20 cellular contexts compared by ENCODE assay signal in genomic region chr2:196372811-196373664, GRCh38.
A peak's percentile ranks its signal among the peaks of the same experiment; 100 is the strongest.
DNase-seq lines count a peak whose midpoint lies in the region; ATAC-seq, FAIRE-seq and TF ChIP-seq lines count a peak whose summit lies in the region.
"Had no signal": no experiment of that assay in that cellular context is flagged by ENCODE, and none has a peak within 500 bp of the region (broad histone marks: within the 10 kb centered on the region; RNA-seq: fewer than 3 reads in every experiment).

No MANE protein-coding gene starts in this region.

- no peak overlapping the region for H3K9ac ChIP-seq in astrocyte (ENCODE audit: low read length)

- peak; percentile 24 for DNase-seq in astrocyte (ENCODE audit: low read depth)
- peak; percentile 11 for DNase-seq in fibroblast of peridontal ligament (ENCODE audit: extremely low read depth)
- no peak for DNase-seq in lower lobe of right lung
- peak; percentile 35 for DNase-seq in testis
- DNase-seq in NCI-H69 (lab: John Stamatoyannopoulos, UW), result no peak
- DNase-seq in KG1 (lab: John Stamatoyannopoulos, UW), result no peak
- DNase-seq: anterior cingulate cortex, Calu3, midbrain, NCI-H187, NCI-H446 treated with DMSO at 0.1 percent for 48 hours, small intestine, SW 1271 had no signal

- peak; percentile 41 for FAIRE-seq in astrocyte (lab: Jason Lieb, UNC)
- FAIRE-seq: HTR-8/SVneo, small intestine had no signal

- H3K9me3 ChIP-seq in astrocyte (ENCODE audit: insufficient read depth, low read depth, low read length) (no peaks in the 10 kb centered on the region), lower lobe of right lung (peaks cover 4% of the 10 kb centered on the region), testis (no peaks in the 10 kb centered on the region)
- H3K9me3 ChIP-seq: HAP-1, neutrophil had no signal

- no peaks in the 10 kb centered on the region for H4K20me1 ChIP-seq in astrocyte (ENCODE audit: insufficient read depth, low read length)

- H3K4me3 ChIP-seq in astrocyte (ENCODE audit: insufficient read depth, low read depth, low read length), result no peak overlapping the region
- H3K4me3 ChIP-seq in lower lobe of right lung, result no peak overlapping the region
- H3K4me3 ChIP-seq in testis, result no peak overlapping the region
- H3K4me3 ChIP-seq: HAP-1 had no signal

- intact Hi-C loops in lower lobe of right lung (cut with DNase I), result no loop called here
- intact Hi-C loops in testis (cut with DNase I; ENCODE audit: low total_unique reads), result no loop called here

- H3K27ac ChIP-seq in astrocyte (ENCODE audit: low read depth, low read length) (no peak overlapping the region), lower lobe of right lung (peak overlapping the region; percentile 4), testis (peak overlapping the region; percentile 34 to 44)
- H3K27ac ChIP-seq: neutrophil had no signal

- no peaks in the 10 kb centered on the region for H3K36me3 ChIP-seq in astrocyte (ENCODE audit: insufficient read depth, low read length)
- H3K36me3 ChIP-seq in lower lobe of right lung, result no peaks in the 10 kb centered on the region
- no peaks in the 10 kb centered on the region for H3K36me3 ChIP-seq in testis (ENCODE audit: low read depth, missing control alignments)
- H3K36me3 ChIP-seq: HAP-1, neutrophil had no signal

- no peak overlapping the region for H3K27ac Mint-ChIP-seq in astrocyte (ENCODE audit: unreplicated experiment)
- H3K27ac Mint-ChIP-seq: activated T-helper 1 cell treated with anti-CD3 and anti-CD28 coated beads, Interleukin-12 subunit alpha, Interleukin-12 subunit beta, Interleukin-2, Interleukin-4 antibody, amounts not matched to agents 30 ng/mL and 10 ng/mL and 1 ng/mL, durations not matched to agents 14 hours and 24 hours and 36 hours; stimulated activated memory B cell treated with anti-CD40 and anti-IgM and Interleukin-4, amounts not matched to agents 10 μg/mL and 1 μg/mL and 100 μg/mL, for 72 hours had no signal

- H3K36me3 Mint-ChIP-seq in astrocyte (ENCODE audit: low read depth, unreplicated experiment), result no peaks in the 10 kb centered on the region

- no peaks in the 10 kb centered on the region for H3K79me2 ChIP-seq in astrocyte (ENCODE audit: insufficient read depth, low read length)

- H3K9me3 Mint-ChIP-seq in astrocyte (ENCODE audit: unreplicated experiment), result peaks cover 12% of the 10 kb centered on the region

- no peak for ATAC-seq in lower lobe of right lung
- no peak for ATAC-seq in activated CD4-positive, CD25-positive, alpha-beta regulatory T cell treated with anti-CD3 and anti-CD28 coated beads, Interleukin-2, amount 50 U/mL, for 24 hours
- ATAC-seq: stimulated activated memory B cell treated with anti-CD40 and anti-IgM and Interleukin-4, amounts not matched to agents 10 μg/mL and 1 μg/mL and 100 μg/mL, for 72 hours had no signal

- no peak overlapping the region for H2AFZ ChIP-seq in astrocyte (ENCODE audit: low read depth, low read length)

- H3K27me3 ChIP-seq in astrocyte (ENCODE audit: insufficient read depth, low read length) (no peaks in the 10 kb centered on the region), lower lobe of right lung (ENCODE audit: low read depth) (no peaks in the 10 kb centered on the region), testis (no peaks in the 10 kb centered on the region)
- H3K27me3 ChIP-seq: dorsolateral prefrontal cortex, neutrophil had no signal

- TF ChIP-seq POLR2A in testis (IDR thresholded peaks at IDR 0.05), result no peak

- peaks cover 6% of the 10 kb centered on the region for H3K4me1 Mint-ChIP-seq in astrocyte (ENCODE audit: low read depth, unreplicated experiment)

- no peak for TF ChIP-seq CTCF in astrocyte (IDR thresholded peaks at IDR 0.05; ENCODE audit: insufficient read depth, low read depth, low read length)
- no peak for TF ChIP-seq CTCF in lower lobe of right lung (IDR thresholded peaks at IDR 0.05)
- no peak for TF ChIP-seq CTCF in testis (IDR thresholded peaks at IDR 0.05)

- no peak overlapping the region for H3K4me2 ChIP-seq in astrocyte (ENCODE audit: low read length)

- H3K4me3 Mint-ChIP-seq in astrocyte (ENCODE audit: unreplicated experiment), result no peak overlapping the region
- H3K4me3 Mint-ChIP-seq: activated T-helper 1 cell treated with anti-CD3 and anti-CD28 coated beads, Interleukin-12 subunit alpha, Interleukin-12 subunit beta, Interleukin-2, Interleukin-4 antibody, amounts not matched to agents 30 ng/mL and 10 ng/mL and 1 ng/mL, durations not matched to agents 14 hours and 24 hours and 36 hours; stimulated activated memory B cell treated with anti-CD40 and anti-IgM and Interleukin-4, amounts not matched to agents 10 μg/mL and 1 μg/mL and 100 μg/mL, for 72 hours had no signal

- 23 to 35% methylated on average over 6 of the region's 6 CpGs for WGBS in testis, 2 donors

- H3K27me3 Mint-ChIP-seq in astrocyte (ENCODE audit: low read depth, unreplicated experiment), result no peaks in the 10 kb centered on the region

- H3K4me1 ChIP-seq in astrocyte (ENCODE audit: insufficient read depth, low read length), result peaks cover 11% of the 10 kb centered on the region
- H3K4me1 ChIP-seq in lower lobe of right lung, result no peaks in the 10 kb centered on the region
- H3K4me1 ChIP-seq in testis, result peaks cover 15% of the 10 kb centered on the region
- H3K4me1 ChIP-seq: HAP-1 had no signal

Comparison
In these comparisons a context has a peak if more than half of its experiments do, and no peak if none do; other contexts are left out.
1. DNase-seq: peak in astrocyte (single experiment), fibroblast of peridontal ligament (single experiment) and testis (single experiment); none in lower lobe of right lung (single experiment), NCI-H69 (single experiment) and KG1 (single experiment).